8 cellular contexts compared by ENCODE assay signal in genomic region chr5:54310433-54311177, GRCh38. TPM values are rescaled to one million over a fixed set of nuclear protein-coding genes. Genes with fewer than 3 reads are reported as not detected.
A peak's percentile ranks its signal among the peaks of the same experiment; 100 is the strongest.
DNase-seq lines count a peak whose midpoint lies in the region; ATAC-seq and FAIRE-seq lines count a peak whose summit lies in the region.

Gene ARL15 (minus strand): TSS chr5:54310573.

- H3K23ac ChIP-seq in mesendoderm (ENCODE audit: low read length), result no peak within 1 kb of the TSS

- H3K9me3 ChIP-seq in endocrine pancreas (ENCODE audit: control insufficient read depth, low read length), result no peaks in the 10 kb centered on the region

- H3K36me3 ChIP-seq in endocrine pancreas (ENCODE audit: control insufficient read depth, insufficient read depth, low read length) (no peaks in the 10 kb centered on the region), mesendoderm (ENCODE audit: control insufficient read depth, insufficient read depth, low read length) (no peaks in the 10 kb centered on the region)

- H3K4me1 ChIP-seq in endocrine pancreas (ENCODE audit: control insufficient read depth, insufficient read depth, low read length), result peaks cover 27% of the 10 kb centered on the region
- peaks cover 2% of the 10 kb centered on the region for H3K4me1 ChIP-seq in mesendoderm (ENCODE audit: control insufficient read depth, low read depth, low read length)

- H3K4ac ChIP-seq in mesendoderm (ENCODE audit: low read depth, low read length), result no peak within 1 kb of the TSS

- peak; percentile 93 for DNase-seq in COLO829 (ENCODE audit: low spot score)
- DNase-seq in HTR-8/SVneo (ENCODE audit: insufficient read length, low spot score), result peak; percentile 99
- DNase-seq in NOMO-1 treated with dmso at 0.1 percent for 144 hours (lab: John Stamatoyannopoulos, UW; ENCODE audit: unreplicated experiment), result peak; percentile 99
- DNase-seq in activated CD8-positive, alpha-beta memory T cell treated with anti-CD3 and anti-CD28 coated beads, Interleukin-2, amount 10 ng/mL, durations not matched to agents 7 days and 5 days, result peak; percentile 99
- DNase-seq in mesendoderm, result peak; percentile 99
- peak; percentile 95 for DNase-seq in stimulated activated CD8-positive, alpha-beta memory T cell treated with anti-CD3 and anti-CD28 coated beads, Interleukin-15, amount 100 ng/mL, for 1 hour (ENCODE audit: low read depth)

- peak within 1 kb of the TSS; percentile 93 for H3K56ac ChIP-seq in mesendoderm (ENCODE audit: low read length)

- H3K4me2 ChIP-seq in mesendoderm (ENCODE audit: low read length), result peak within 1 kb of the TSS; percentile 92

- H2AK5ac ChIP-seq in mesendoderm (ENCODE audit: low read length), result no peak within 1 kb of the TSS

- peak within 1 kb of the TSS; percentile 78 for H3K4me3 Mint-ChIP-seq in activated CD8-positive, alpha-beta memory T cell treated with anti-CD3 and anti-CD28 coated beads, Interleukin-2, amount 10 ng/mL, durations not matched to agents 7 days and 5 days

- peak within 1 kb of the TSS; percentile 89 for H3K27ac Mint-ChIP-seq in activated CD8-positive, alpha-beta memory T cell treated with anti-CD3 and anti-CD28 coated beads, Interleukin-2, amount 10 ng/mL, durations not matched to agents 7 days and 5 days

- whole genome bisulfite sequencing in mesendoderm (ENCODE audit: extremely low coverage, insufficient coverage, low lambda C conversion rate), result no CpG with 5 or more reads among the region's 51 CpGs

- ATAC-seq in GM21367 (IDR thresholded peaks at IDR 0.05; ENCODE audit: unreplicated experiment), result peak; percentile 92
- ATAC-seq in activated CD8-positive, alpha-beta memory T cell treated with anti-CD3 and anti-CD28 coated beads, Interleukin-2, amount 10 ng/mL, durations not matched to agents 7 days and 5 days, result peak; percentile 93

- H3K4me3 ChIP-seq in endocrine pancreas (ENCODE audit: control insufficient read depth, insufficient read depth, low read length), result peak within 1 kb of the TSS; percentile 80
- H3K4me3 ChIP-seq in mesendoderm (ENCODE audit: low read length), result peak within 1 kb of the TSS; percentile 77

- H3K18ac ChIP-seq in mesendoderm (ENCODE audit: low read length), result peak within 1 kb of the TSS; percentile 85

- H2BK15ac ChIP-seq in mesendoderm (replicated peaks; ENCODE audit: low read depth), result no peak within 1 kb of the TSS

- no peak within 1 kb of the TSS for H4K8ac ChIP-seq in mesendoderm (ENCODE audit: low read depth, low read length)

- peaks cover 6% of the 10 kb centered on the region for H3K79me1 ChIP-seq in mesendoderm (ENCODE audit: low read length)

- no peak within 1 kb of the TSS for H4K5ac ChIP-seq in mesendoderm (ENCODE audit: low read length)

- no peak within 1 kb of the TSS for H2BK5ac ChIP-seq in mesendoderm (ENCODE audit: low read length)

- no peaks in the 10 kb centered on the region for H3K36me3 Mint-ChIP-seq in activated CD8-positive, alpha-beta memory T cell treated with anti-CD3 and anti-CD28 coated beads, Interleukin-2, amount 10 ng/mL, durations not matched to agents 7 days and 5 days

- peak within 1 kb of the TSS; percentile 21 for H3K27ac ChIP-seq in mesendoderm (ENCODE audit: low read depth, low read length)

- H3K9ac ChIP-seq in endocrine pancreas (ENCODE audit: control insufficient read depth, insufficient read depth, low read length), result peak within 1 kb of the TSS; percentile 88
- peak within 1 kb of the TSS; percentile 89 for H3K9ac ChIP-seq in mesendoderm (ENCODE audit: low read length)

- peaks cover 8% of the 10 kb centered on the region for H3K79me2 ChIP-seq in mesendoderm (ENCODE audit: control insufficient read depth, insufficient read depth, low read length)

- H3K27me3 Mint-ChIP-seq in activated CD8-positive, alpha-beta memory T cell treated with anti-CD3 and anti-CD28 coated beads, Interleukin-2, amount 10 ng/mL, durations not matched to agents 7 days and 5 days, result peaks cover 19% of the 10 kb centered on the region

- H3K9me3 Mint-ChIP-seq in activated CD8-positive, alpha-beta memory T cell treated with anti-CD3 and anti-CD28 coated beads, Interleukin-2, amount 10 ng/mL, durations not matched to agents 7 days and 5 days (ENCODE audit: low read depth), result no peaks in the 10 kb centered on the region

- CTCF ChIA-PET in activated CD8-positive, alpha-beta memory T cell treated with anti-CD3 and anti-CD28 coated beads, Interleukin-2, amount 10 ng/mL, durations not matched to agents 7 days and 5 days (lab: Charles Lee), result interaction anchor here (0.8 to 3.2 kb wide), 9 partner anchors 10 to 557 kb away, joined by 3 to 12 read pairs (median 5); no protein-coding TSS in a partner anchor

- H2BK120ac ChIP-seq in mesendoderm (ENCODE audit: low read depth, low read length), result no peak within 1 kb of the TSS

- no peaks in the 10 kb centered on the region for H3K27me3 ChIP-seq in endocrine pancreas (ENCODE audit: control insufficient read depth, insufficient read depth, low read length)
- no peaks in the 10 kb centered on the region for H3K27me3 ChIP-seq in mesendoderm (ENCODE audit: insufficient read depth, low read length, poor library complexity)

- peaks cover 19% of the 10 kb centered on the region for H3K4me1 Mint-ChIP-seq in activated CD8-positive, alpha-beta memory T cell treated with anti-CD3 and anti-CD28 coated beads, Interleukin-2, amount 10 ng/mL, durations not matched to agents 7 days and 5 days

- FAIRE-seq in HTR-8/SVneo (lab: Jason Lieb, UNC), result peak; percentile 86

RNA-seq across cellular contexts. Expression of gene ARL15, which starts in this region (rescaled TPM):
- 10 to 100 TPM; 10.6 to 12.6 TPM for total RNA-seq in activated CD8-positive, alpha-beta memory T cell treated with anti-CD3 and anti-CD28 coated beads, Interleukin-2, amount 10 ng/mL, durations not matched to agents 7 days and 5 days
- 14.7 TPM for polyA plus RNA-seq in mesendoderm (2013, experiment 1 of 2)
- 15.8 TPM for polyA plus RNA-seq in mesendoderm (2013, experiment 2 of 2)

Comparison
In these comparisons a context has a peak if more than half of its experiments do, and no peak if none do; other contexts are left out.
1. Peak in every context shown above with its lines: DNase-seq, ATAC-seq, H3K4me3 ChIP-seq and H3K27ac ChIP-seq.